In genomic region chr20:59300341-59301081, GRCh38 we compare ENCODE assay signal across 18 cellular contexts. TPM values are rescaled to one million over a fixed set of nuclear protein-coding genes. Genes with fewer than 3 reads are reported as not detected.
A peak's percentile ranks its signal among the peaks of the same experiment; 100 is the strongest.
DNase-seq lines count a peak whose midpoint lies in the region; ATAC-seq, FAIRE-seq and TF ChIP-seq lines count a peak whose summit lies in the region.
"Had no signal": no experiment of that assay in that cellular context is flagged by ENCODE, and none has a peak within 500 bp of the region (broad histone marks: within the 10 kb centered on the region; RNA-seq: fewer than 3 reads in every experiment).

EDN3 (plus strand) TSS chr20:59300611; CDS start chr20:59300813, 202 bp downstream.

- peak within 1 kb of the TSS; percentile 58 for H2AK5ac ChIP-seq in neuronal stem cell (ENCODE audit: low read depth, low read length)

- CTCF ChIA-PET in HepG2 (lab: Yijun Ruan, JAX; ENCODE audit: low intra/inter-chr PET ratio, low total read pairs), result no interaction called here

- H3K4me2 ChIP-seq in BLaER1, result peak within 1 kb of the TSS; percentile 7; the same call in 1 of the 2 replicates
- H3K4me2 ChIP-seq in neuronal stem cell (ENCODE audit: insufficient read depth, low read length, poor library complexity, severe bottlenecking), result peak within 1 kb of the TSS; percentile 78
- H3K4me2 ChIP-seq in HepG2 (ENCODE audit: low read depth, low read length), result no peak within 1 kb of the TSS

- no peak within 1 kb of the TSS for H4K91ac ChIP-seq in neuronal stem cell (ENCODE audit: low read depth, low read length, poor library complexity)

- H3K36me3 ChIP-seq in BLaER1, result no peaks in the 10 kb centered on the region
- no peaks in the 10 kb centered on the region for H3K36me3 ChIP-seq in iPS DF 6.9 (ENCODE audit: control insufficient read depth, insufficient read depth, low read length)
- H3K36me3 ChIP-seq in neuronal stem cell (replicated peaks in 1 of 2; ENCODE audit: control insufficient read depth in 2 of 2, insufficient read depth in 2 of 2, low read length in 2 of 2), result no peaks in the 10 kb centered on the region
- H3K36me3 ChIP-seq in right lobe of liver, result no peaks in the 10 kb centered on the region
- no peaks in the 10 kb centered on the region for H3K36me3 ChIP-seq in HepG2 (replicated peaks in 1 of 2; ENCODE audit: control insufficient read depth in 1 of 2, insufficient read depth in 2 of 2, low read length in 2 of 2)

- no peak within 1 kb of the TSS for H3K23ac ChIP-seq in neuronal stem cell (ENCODE audit: low read depth, low read length, poor library complexity)

- H3K79me1 ChIP-seq in neuronal stem cell (ENCODE audit: low read depth, low read length), result no peaks in the 10 kb centered on the region

- H3K79me2 ChIP-seq in HepG2 (ENCODE audit: insufficient read depth, low read length), result no peaks in the 10 kb centered on the region

- no peak for ATAC-seq in T-helper 17 cell
- no peak for ATAC-seq in GM21528 (IDR thresholded peaks at IDR 0.05; ENCODE audit: low FRiP score, unreplicated experiment)
- no peak for ATAC-seq in right lobe of liver
- ATAC-seq in HepG2, result no peak

- TF ChIP-seq EP300 in HepG2 (IDR thresholded peaks at IDR 0.05; ENCODE audit: low read depth in 2 of 2, low read length in 2 of 2), result no peak
- TF ChIP-seq EP300 in HepG2 (CRISPR knock-in tag; IDR thresholded peaks at IDR 0.05; ENCODE audit: borderline replicate concordance), result no peak

- peak within 1 kb of the TSS; percentile 56 for H3K4me3 Mint-ChIP-seq in T-helper 17 cell

- DNase-seq in T-helper 17 cell (no peak), iPS DF 6.9 (ENCODE audit: low read depth, low spot score) (peak; percentile 5), neuronal stem cell (ENCODE audit: low spot score) (no peak), right lobe of liver (no peak), HepG2 (ENCODE audit: low spot score) (no peak), medulla oblongata (ENCODE audit: extremely low spot score) (no peak)
- DNase-seq: activated CD8-positive, alpha-beta memory T cell treated with anti-CD3 and anti-CD28 coated beads for 24 hours; activated gamma-delta T cell; foreskin melanocyte; kidney glomerular epithelial cell; NCI-H446 treated with DMSO at 0.1 percent for 48 hours; OCI-M1; retina had no signal

- H2BK5ac ChIP-seq in neuronal stem cell (ENCODE audit: low read length), result peak within 1 kb of the TSS; percentile 27

- H4K8ac ChIP-seq in neuronal stem cell (ENCODE audit: low read depth, low read length), result no peak within 1 kb of the TSS

- H3K14ac ChIP-seq in neuronal stem cell (ENCODE audit: low read length), result no peak within 1 kb of the TSS

- no peak within 1 kb of the TSS for H3K9ac ChIP-seq in BLaER1
- no peak within 1 kb of the TSS for H3K9ac ChIP-seq in neuronal stem cell (ENCODE audit: low read depth, low read length, poor library complexity)
- no peak within 1 kb of the TSS for H3K9ac ChIP-seq in HepG2 (ENCODE audit: insufficient read depth, low read depth, low read length)

- H4K20me1 ChIP-seq in BLaER1 (no peaks in the 10 kb centered on the region), HepG2 (ENCODE audit: insufficient read depth, low read length) (no peaks in the 10 kb centered on the region)

- H3K27ac Mint-ChIP-seq in T-helper 17 cell, result no peak within 1 kb of the TSS

- H3K18ac ChIP-seq in neuronal stem cell (ENCODE audit: low read length), result peak within 1 kb of the TSS; percentile 75

- FAIRE-seq in HepG2 (lab: Jason Lieb, UNC), result no peak
- FAIRE-seq: GM18507 had no signal

- H3K4me1 ChIP-seq in BLaER1 (peaks cover 6% of the 10 kb centered on the region; the same call in 1 of the 2 replicates), iPS DF 6.9 (ENCODE audit: control insufficient read depth, insufficient read depth, low read length) (peaks cover 3% of the 10 kb centered on the region), neuronal stem cell (ENCODE audit: control insufficient read depth in 2 of 2, insufficient read depth in 1 of 2, low read depth in 1 of 2, low read length in 2 of 2) (peaks cover 0 to 7% of the 10 kb centered on the region in 2 donors), right lobe of liver (no peaks in the 10 kb centered on the region), HepG2 (ENCODE audit: insufficient read depth, low read length) (no peaks in the 10 kb centered on the region)

- H2BK120ac ChIP-seq in neuronal stem cell (ENCODE audit: low read depth, low read length), result peak within 1 kb of the TSS; percentile 20

- BruUV-seq in HepG2 (replicated peaks; lab: Mats Ljungman, UMichigan), result no TSS peak

- no peak within 1 kb of the TSS for H2BK15ac ChIP-seq in neuronal stem cell (ENCODE audit: low read length)

- H3K27ac ChIP-seq in BLaER1 (no peak within 1 kb of the TSS), iPS DF 6.9 (ENCODE audit: low read length) (no peak within 1 kb of the TSS), neuronal stem cell (replicated peaks; ENCODE audit: low read length) (no peak within 1 kb of the TSS), right lobe of liver (no peak within 1 kb of the TSS), HepG2 (ENCODE audit: extremely low read length, insufficient read depth, low read length) (no peak within 1 kb of the TSS)

- TF ChIP-seq CTCF in right lobe of liver (IDR thresholded peaks at IDR 0.05) (no peak), HepG2 (CRISPR knock-in tag; IDR thresholded peaks at IDR 0.05) (no peak)

- POLR2A ChIA-PET in HepG2 (lab: Yijun Ruan, JAX), result no interaction called here

- H3K4me1 Mint-ChIP-seq in T-helper 17 cell, result peaks cover 7% of the 10 kb centered on the region

- TF ChIP-seq POLR2A in right lobe of liver (IDR thresholded peaks at IDR 0.05), result no peak
- TF ChIP-seq POLR2A in HepG2 (IDR thresholded peaks at IDR 0.05; ENCODE audit: insufficient read depth in 1 of 2, low read depth in 2 of 2, low read length in 2 of 2), result no peak

- H3K4me3 ChIP-seq in BLaER1, result no peak within 1 kb of the TSS
- H3K4me3 ChIP-seq in iPS DF 6.9 (ENCODE audit: low read length), result peak within 1 kb of the TSS; percentile 48
- peak within 1 kb of the TSS in 1 of 2 donors; percentile 80 for H3K4me3 ChIP-seq in neuronal stem cell (ENCODE audit: low read length in 2 of 2)
- H3K4me3 ChIP-seq in right lobe of liver, result no peak within 1 kb of the TSS
- no peak within 1 kb of the TSS for H3K4me3 ChIP-seq in HepG2 (replicated peaks in 1 of 3; ENCODE audit: insufficient read depth in 1 of 3, low read depth in 2 of 3, low read length in 3 of 3)

- H3K27me3 Mint-ChIP-seq in T-helper 17 cell, result peaks cover 67% of the 10 kb centered on the region

- H3K36me3 Mint-ChIP-seq in T-helper 17 cell (ENCODE audit: low read depth), result peaks cover 2% of the 10 kb centered on the region

- H3K9me3 ChIP-seq in BLaER1 (no peaks in the 10 kb centered on the region), T-helper 17 cell (ENCODE audit: control insufficient read depth, low read length, poor library complexity, severe bottlenecking) (no peaks in the 10 kb centered on the region), iPS DF 6.9 (ENCODE audit: control insufficient read depth, insufficient read depth, low read length) (no peaks in the 10 kb centered on the region), neuronal stem cell (replicated peaks in 1 of 2; ENCODE audit: control insufficient read depth in 2 of 2, insufficient read depth in 1 of 2, low read depth in 1 of 2, low read length in 2 of 2) (no peaks in the 10 kb centered on the region), right lobe of liver (no peaks in the 10 kb centered on the region), HepG2 (ENCODE audit: low read length) (no peaks in the 10 kb centered on the region)

- no peak within 1 kb of the TSS for H3K4ac ChIP-seq in neuronal stem cell (ENCODE audit: low read length)

- no peak for TF ChIP-seq RAD21 in HepG2 (CRISPR knock-in tag; IDR thresholded peaks at IDR 0.05)

- in situ Hi-C loops in HepG2 (cut with HindIII; ENCODE audit: extremely low pct_ligation_motif_present, low pct_unique_long_range_greater_than_20kb), result no loop called here

- H2AFZ ChIP-seq in neuronal stem cell (ENCODE audit: low read length), result no peak within 1 kb of the TSS
- H2AFZ ChIP-seq in HepG2 (ENCODE audit: low read length), result no peak within 1 kb of the TSS

- no CpG with 5 or more reads among the region's 76 CpGs for WGBS in iPS DF 6.9 (ENCODE audit: insufficient coverage, insufficient read length)
- no CpG with 5 or more reads among the region's 76 CpGs for WGBS in neuronal stem cell (ENCODE audit: extremely low coverage in 2 of 2, insufficient read length in 2 of 2, insufficient replicate concordance in 1 of 2), 2 donors
- WGBS in right lobe of liver (ENCODE audit: insufficient coverage, low coverage, low lambda C conversion rate, missing lambda C conversion rate), result 9% methylated on average over 12 of the region's 76 CpGs
- 30% methylated on average over 62 of the region's 76 CpGs for WGBS in HepG2 (ENCODE audit: low lambda C conversion rate)

- no peak within 1 kb of the TSS for H2BK12ac ChIP-seq in neuronal stem cell (ENCODE audit: low read length)

- intact Hi-C loops in right lobe of liver (cut with DNase I), result no loop called here
- intact Hi-C loops in HepG2 (cut with micrococcal nuclease; ENCODE audit: unreplicated experiment), result no loop called here

- H3K27me3 ChIP-seq in BLaER1 (no peaks in the 10 kb centered on the region), iPS DF 6.9 (ENCODE audit: control insufficient read depth, insufficient read depth, low read length) (peaks cover 30% of the 10 kb centered on the region), neuronal stem cell (ENCODE audit: control insufficient read depth in 3 of 3, insufficient read depth in 3 of 3, low read depth in 1 of 3, low read length in 3 of 3) (peaks cover 3 to 65% (median 27%) of the 10 kb centered on the region in 3 experiments), right lobe of liver (peaks cover 0 to 3% of the 10 kb centered on the region in 2 donors), HepG2 (ENCODE audit: control insufficient read depth in 1 of 2, insufficient read depth in 2 of 2, low read length in 2 of 2) (peaks cover 5 to 58% of the 10 kb centered on the region in 2 experiments; a peak in 4 of 5 replicates)

RNA-seq across cellular contexts. Expression of gene EDN3, which starts in this region (rescaled TPM):
- 1 to 10 TPM in 1 of 2 donors, under 1 TPM in 1; 0.92 to 1.0 TPM for total RNA-seq in T-helper 17 cell
- polyA plus RNA-seq in neuronal stem cell (2013, experiment 1 of 2), result 0.61 TPM
- 0.62 TPM for polyA plus RNA-seq in neuronal stem cell (2013, experiment 2 of 2)
- not detected for total RNA-seq in right lobe of liver
- not detected in 2 replicates for total RNA-seq in HepG2 (2016; rRNA removed; fragmentation: Illumina TruSeq; extraction: Trizol)
- total RNA-seq in HepG2 (2016; cell fraction: cytosol; rRNA removed; fragmentation: Illumina TruSeq; extraction: Trizol; ENCODE audit: low read depth), result not detected in 2 replicates
- total RNA-seq in HepG2 (2016; cell fraction: insoluble cytoplasmic fraction; rRNA removed; fragmentation: Illumina TruSeq; extraction: Trizol), result not detected in 2 replicates
- total RNA-seq in HepG2 (2016; cell fraction: membrane; rRNA removed; fragmentation: Illumina TruSeq; extraction: Trizol), result not detected in 2 replicates
- not detected in 2 replicates for total RNA-seq in HepG2 (2016; cell fraction: nucleus; rRNA removed; fragmentation: Illumina TruSeq; extraction: Trizol)
- polyA plus RNA-seq in HepG2 (2011; rRNA removed), result not detected in 2 replicates
- not detected in 2 replicates for polyA plus RNA-seq in HepG2 (2011; cell fraction: cytosol; rRNA removed)
- not detected in 2 replicates for polyA plus RNA-seq in HepG2 (2011; cell fraction: nucleus; rRNA removed)
- not detected in 2 replicates for polyA plus RNA-seq in HepG2 (2012)
- not detected in 2 replicates for polyA plus RNA-seq in HepG2 (2016; cell fraction: cytosol; fragmentation: Illumina TruSeq; extraction: Trizol; ENCODE audit: low read depth)
- polyA plus RNA-seq in HepG2 (2016; cell fraction: insoluble cytoplasmic fraction; fragmentation: Illumina TruSeq; extraction: Trizol; ENCODE audit: low read depth), result not detected in 2 replicates
- polyA plus RNA-seq in HepG2 (2016; cell fraction: membrane; fragmentation: Illumina TruSeq; extraction: Trizol; ENCODE audit: low read depth), result not detected in 2 replicates
- polyA plus RNA-seq in HepG2 (2016; cell fraction: nucleus; fragmentation: Illumina TruSeq; extraction: Trizol; ENCODE audit: insufficient read depth, low read depth), result not detected in 2 replicates
- polyA minus RNA-seq in HepG2 (2011; rRNA and poly(A)+ RNA removed; ENCODE audit: low replicate concordance), result not detected in 2 replicates
- not detected in 2 replicates for polyA minus RNA-seq in HepG2 (2011; cell fraction: cytosol; rRNA and poly(A)+ RNA removed)
- not detected in 2 replicates for polyA minus RNA-seq in HepG2 (2011; cell fraction: nucleus; rRNA and poly(A)+ RNA removed)
- total RNA-seq: dermis microvascular lymphatic vessel endothelial cell, myocyte had no signal
